In genomic region chr10:8050561-8051108, GRCh38 we compare ENCODE assay signal across 8 cellular contexts. TPM values are rescaled to one million over a fixed set of nuclear protein-coding genes. Genes with fewer than 3 reads are reported as not detected.
DNase-seq lines count a peak whose midpoint lies in the region; ATAC-seq and TF ChIP-seq lines count a peak whose summit lies in the region.

No MANE protein-coding gene starts in this region.

- peaks cover 43% of the 10 kb centered on the region for H3K4me1 Mint-ChIP-seq in CD8-positive, alpha-beta T cell (ENCODE audit: low read depth)
- peaks cover 46 to 58% of the 10 kb centered on the region in 2 donors for H3K4me1 Mint-ChIP-seq in effector memory CD8-positive, alpha-beta T cell (ENCODE audit: low read depth in 2 of 2)

- no peaks in the 10 kb centered on the region for H3K9me3 ChIP-seq in CD8-positive, alpha-beta T cell (ENCODE audit: low read length)
- no peaks in the 10 kb centered on the region for H3K9me3 ChIP-seq in neural cell (ENCODE audit: low read length)

- no peak overlapping the region for H3K27ac Mint-ChIP-seq in CD8-positive, alpha-beta T cell
- H3K27ac Mint-ChIP-seq in effector memory CD8-positive, alpha-beta T cell = peak overlapping the region in 1 of 2 donors; percentile 38

- POLR2A ChIA-PET in CD8-positive, alpha-beta T cell (lab: Charles Lee) = interaction anchor here (1.2 kb wide), 1 partner anchor 9 kb away, joined by 3 read pairs; no protein-coding TSS in a partner anchor

- peak in 3 of 7 experiments; percentile 36 to 61 (median 45) for DNase-seq in CD8-positive, alpha-beta T cell
- DNase-seq in LoVo (ENCODE audit: low spot score) = peak; percentile 44
- no peak for DNase-seq in effector memory CD8-positive, alpha-beta T cell
- DNase-seq in GOT3 (lab: John Stamatoyannopoulos, UW) = no peak
- DNase-seq in 8988T = no peak

- H3K4me1 ChIP-seq in CD8-positive, alpha-beta T cell (ENCODE audit: insufficient read depth, low read length) = peaks cover 67% of the 10 kb centered on the region

- TF ChIP-seq CTCF in CD8-positive, alpha-beta T cell (IDR thresholded peaks at IDR 0.05) = no peak
- no peak for TF ChIP-seq CTCF in neural cell (IDR thresholded peaks at IDR 0.05; ENCODE audit: poor library complexity, severe bottlenecking)

- H2AFZ ChIP-seq in neural cell (ENCODE audit: low read depth, low read length) = no peak overlapping the region

- H3K9ac ChIP-seq in neural cell (ENCODE audit: low read length) = no peak overlapping the region

- no peaks in the 10 kb centered on the region for H3K9me2 ChIP-seq in neural cell (ENCODE audit: insufficient read depth, low read length)

- TF ChIP-seq RAD21 in neural cell (conservative IDR thresholded peaks at IDR 0.05) = no peak

- no peaks in the 10 kb centered on the region for H3K9me3 Mint-ChIP-seq in CD8-positive, alpha-beta T cell
- H3K9me3 Mint-ChIP-seq in effector memory CD8-positive, alpha-beta T cell = no peaks in the 10 kb centered on the region

- peaks cover 3% of the 10 kb centered on the region for H3K36me3 Mint-ChIP-seq in CD8-positive, alpha-beta T cell
- peaks cover 63% of the 10 kb centered on the region for H3K36me3 Mint-ChIP-seq in effector memory CD8-positive, alpha-beta T cell (ENCODE audit: insufficient read depth)

- H4K20me1 ChIP-seq in neural cell (ENCODE audit: insufficient read depth) = no peaks in the 10 kb centered on the region

- no peaks in the 10 kb centered on the region for H3F3A ChIP-seq in neural cell (ENCODE audit: insufficient read depth, low read length, poor library complexity, severe bottlenecking)

- peaks cover 64% of the 10 kb centered on the region for H3K27me3 ChIP-seq in CD8-positive, alpha-beta T cell (ENCODE audit: insufficient read depth, low read length)
- peaks cover 99% of the 10 kb centered on the region for H3K27me3 ChIP-seq in neural cell (ENCODE audit: insufficient read depth, low read depth, low read length)

- H3K27ac ChIP-seq in CD8-positive, alpha-beta T cell (ENCODE audit: low read depth, low read length) = no peak overlapping the region
- no peak overlapping the region for H3K27ac ChIP-seq in neural cell (ENCODE audit: low read length)

- intact Hi-C loops in CD8-positive, alpha-beta T cell (cut with DNase I, micrococcal nuclease) = loop anchor here (5.0 to 10.0 kb wide), 5 partner anchors 233 to 1157 kb away; partner anchors contain the start of gene TAF3 (in 1 of the 2)

- no peak for TF ChIP-seq EP300 in neural cell (conservative IDR thresholded peaks at IDR 0.05; ENCODE audit: poor library complexity, severe bottlenecking)

- no peak overlapping the region for H3K4me2 ChIP-seq in neural cell (ENCODE audit: low read length)

- no peak for ATAC-seq in CD8-positive, alpha-beta T cell
- no peak for ATAC-seq in effector memory CD8-positive, alpha-beta T cell (replicated peaks)
- ATAC-seq in HG03354 (IDR thresholded peaks at IDR 0.05; ENCODE audit: poor library complexity, severe bottlenecking, unreplicated experiment) (no peak), GM21786 (IDR thresholded peaks at IDR 0.05; ENCODE audit: unreplicated experiment) (no peak)

- CTCF ChIA-PET in CD8-positive, alpha-beta T cell (lab: Charles Lee) = interaction anchor here (1.5 kb wide), 1 partner anchor 9 kb away, joined by 4 read pairs; no protein-coding TSS in a partner anchor

- H3K4me3 Mint-ChIP-seq in CD8-positive, alpha-beta T cell = peak overlapping the region; percentile 58
- H3K4me3 Mint-ChIP-seq in effector memory CD8-positive, alpha-beta T cell = peak overlapping the region; percentile 79 to 80

- H3K4me3 ChIP-seq in CD8-positive, alpha-beta T cell (ENCODE audit: low read depth, low read length) = peak overlapping the region; percentile 34
- H3K4me3 ChIP-seq in neural cell (ENCODE audit: low read length) = peak overlapping the region; percentile 34

- no peaks in the 10 kb centered on the region for H3K79me2 ChIP-seq in neural cell (replicated peaks; ENCODE audit: insufficient read depth, low read length)

- no peaks in the 10 kb centered on the region for H3K36me3 ChIP-seq in CD8-positive, alpha-beta T cell (ENCODE audit: insufficient read depth, low read length)
- H3K36me3 ChIP-seq in neural cell (ENCODE audit: insufficient read depth, low read length) = no peaks in the 10 kb centered on the region

- peaks cover 52% of the 10 kb centered on the region for H3K27me3 Mint-ChIP-seq in CD8-positive, alpha-beta T cell (ENCODE audit: low read depth)
- peaks cover 50 to 72% of the 10 kb centered on the region in 2 donors for H3K27me3 Mint-ChIP-seq in effector memory CD8-positive, alpha-beta T cell

TF ChIP-seq in neural cell, 6 proteins besides CTCF, POLR2A, EP300 and RAD21:
- TF ChIP-seq EZH2 (IDR thresholded peaks at IDR 0.05; ENCODE audit: borderline replicate concordance, insufficient read depth, low read length, poor library complexity, severe bottlenecking) (peak; percentile 100), SMC3 (conservative IDR thresholded peaks at IDR 0.05; ENCODE audit: poor library complexity) (no peak)
TF ChIP-seq in neural cell: peak in this region for 1.

RNA-seq across cellular contexts. Expression of gene GATA3, which starts 3.9 kb away (rescaled TPM):
- 10 to 100 TPM; 76.3 to 82.0 TPM for total RNA-seq in CD8-positive, alpha-beta T cell
- not detected in 2 replicates for polyA plus RNA-seq in neural cell
- not detected in 2 replicates for polyA minus RNA-seq in neural cell
